ENCODE assay signal across 17 cellular contexts in genomic region chr2:182933629-182934028, GRCh38.
A peak's percentile ranks its signal among the peaks of the same experiment; 100 is the strongest.
DNase-seq lines count a peak whose midpoint lies in the region; ATAC-seq and TF ChIP-seq lines count a peak whose summit lies in the region.
"Had no signal": no experiment of that assay in that cellular context is flagged by ENCODE, and none has a peak within 500 bp of the region (broad histone marks: within the 10 kb centered on the region; RNA-seq: fewer than 3 reads in every experiment).

No MANE protein-coding gene starts in this region.

- no peak overlapping the region for H3K4me3 ChIP-seq in MG63
- no peak overlapping the region for H3K4me3 ChIP-seq in suprapubic skin
- H3K4me3 ChIP-seq: cardiac muscle cell, GM23248, K562, spleen had no signal

- TF ChIP-seq EP300 in suprapubic skin (IDR thresholded peaks at IDR 0.05), result no peak

- no peak for TF ChIP-seq CTCF in suprapubic skin (IDR thresholded peaks at IDR 0.05)

- peaks cover 3% of the 10 kb centered on the region for H3K4me1 ChIP-seq in suprapubic skin
- H3K4me1 ChIP-seq: spleen had no signal

- DNase-seq in germinal center (ENCODE audit: low spot score), result no peak
- no peak for DNase-seq in MG63
- DNase-seq in Kasumi-1 (lab: John Stamatoyannopoulos, UW), result no peak
- DNase-seq in suprapubic skin (ENCODE audit: low spot score in 2 of 2), result no peak
- DNase-seq: activated CD4-positive, alpha-beta T cell treated with anti-CD3 and anti-CD28 coated beads for 4 hours; activated effector memory CD4-positive, alpha-beta T cell treated with Interleukin-2 at 50 U/mL for 16 hours; erythroblast; GM23248; NCI-H1092; NCI-H524 treated with DMSO at 0.1 percent for 48 hours; Right ventricle myocardium superior; spleen had no signal

- WGBS in suprapubic skin, result 94% methylated on average over 3 of the region's 3 CpGs

- TF ChIP-seq POLR2A in suprapubic skin (IDR thresholded peaks at IDR 0.05), result no peak

- H3K9me3 ChIP-seq in MG63 (no peaks in the 10 kb centered on the region), suprapubic skin (no peaks in the 10 kb centered on the region)
- H3K9me3 ChIP-seq: spleen had no signal

- ATAC-seq in GM19397 (IDR thresholded peaks at IDR 0.05; ENCODE audit: unreplicated experiment), result peak; percentile 84
- peak; percentile 64 for ATAC-seq in HG02678 (IDR thresholded peaks at IDR 0.05; ENCODE audit: unreplicated experiment)
- ATAC-seq in HG03196 (IDR thresholded peaks at IDR 0.05; ENCODE audit: unreplicated experiment), result peak; percentile 91
- ATAC-seq: K562 had no signal

- no peaks in the 10 kb centered on the region for H3K27me3 ChIP-seq in MG63
- H3K27me3 ChIP-seq in suprapubic skin, result no peaks in the 10 kb centered on the region
- H3K27me3 ChIP-seq: cardiac muscle cell, spleen had no signal

- H3K36me3 ChIP-seq in MG63 (peaks cover 28% of the 10 kb centered on the region), suprapubic skin (peaks cover 53% of the 10 kb centered on the region)

- H3K27ac ChIP-seq in suprapubic skin, result no peak overlapping the region
- H3K27ac ChIP-seq: cardiac muscle cell, GM23248, spleen had no signal
